Comparison of ENCODE assay signal across 8 cellular contexts in the genomic region with DNA sequence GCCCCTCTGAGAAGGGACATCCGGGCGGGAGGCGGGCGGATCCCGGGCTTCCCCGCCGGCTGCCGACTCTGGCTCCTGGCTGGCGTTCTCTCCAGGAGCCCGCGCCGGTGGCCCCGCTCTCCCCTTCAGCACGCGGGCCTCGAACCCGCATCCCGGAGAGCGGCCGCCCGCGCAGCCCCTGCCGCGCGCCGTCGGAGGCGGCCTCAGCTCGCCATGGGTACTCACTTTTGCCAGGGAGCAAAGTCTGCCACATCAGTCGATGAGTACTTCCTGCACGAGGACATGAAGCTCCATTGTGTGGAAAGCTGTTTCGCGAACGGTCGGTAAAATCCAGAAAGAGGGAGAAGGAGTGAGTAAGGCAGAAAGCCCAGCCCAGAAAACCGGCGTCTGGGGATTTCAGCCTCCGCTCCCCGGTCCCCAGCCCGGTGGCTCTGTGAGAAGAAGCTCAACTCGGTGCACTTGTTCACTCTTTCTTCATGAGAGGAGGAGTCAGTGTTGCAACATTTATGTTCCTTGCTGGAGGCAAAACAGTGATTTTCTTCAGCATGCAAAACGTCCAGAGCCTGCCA. TPM values are rescaled to one million over a fixed set of nuclear protein-coding genes. Genes with fewer than 3 reads are reported as not detected.
DNase-seq lines count a peak whose midpoint lies in the region; ATAC-seq and TF ChIP-seq lines count a peak whose summit lies in the region.

A gene (minus strand): TSS at position 445 of the 569 bp plus-strand sequence. CDS start 140,867 bp downstream, outside the sequence.

- peak within 1 kb of the TSS; percentile 76 to 85 for H3K4me3 Mint-ChIP-seq in activated T-cell treated with anti-CD3 and anti-CD28 coated beads, Interleukin-2, amount 50 U/mL, for 72 hours

- ATAC-seq in GM18858 (IDR thresholded peaks at IDR 0.05; ENCODE audit: unreplicated experiment) (peak; percentile 24), HG03460 (IDR thresholded peaks at IDR 0.05; ENCODE audit: unreplicated experiment) (peak; percentile 27), psoas muscle (peak in 2 of 4 donors; percentile 46 to 68), HG03025 (IDR thresholded peaks at IDR 0.05; ENCODE audit: low FRiP score, unreplicated experiment) (no peak)
- ATAC-seq in activated T-cell treated with anti-CD3 and anti-CD28 coated beads, Interleukin-2, amount 50 U/mL, for 72 hours (replicated peaks in 1 of 2): peak in 1 of 2 donors; percentile 31

- H3K27me3 ChIP-seq in left ventricle myocardium inferior (ENCODE audit: low read depth) (peaks cover 89% of the 10 kb centered on the region), psoas muscle (ENCODE audit: insufficient read depth in 3 of 3, low read length in 2 of 3) (peaks cover 0 to 47% (median 12%) of the 10 kb centered on the region in 3 donors)

- H3K27me3 Mint-ChIP-seq in activated T-cell treated with anti-CD3 and anti-CD28 coated beads, Interleukin-2, amount 50 U/mL, for 72 hours (ENCODE audit: low read depth): peaks cover 83% of the 10 kb centered on the region

- DNase-seq in activated T-cell treated with anti-CD3 and anti-CD28 coated beads, Interleukin-2, amount 50 U/mL, for 72 hours: no peak
- DNase-seq in left ventricle myocardium inferior: peak; percentile 24
- DNase-seq in psoas muscle: peak; percentile 58 to 76
- DNase-seq in activated CD8-positive, alpha-beta memory T cell treated with anti-CD3 and anti-CD28 coated beads for 24 hours: no peak

- TF ChIP-seq CTCF in 22Rv1 (IDR thresholded peaks at IDR 0.05) (no peak), left ventricle myocardium inferior (IDR thresholded peaks at IDR 0.05; ENCODE audit: borderline replicate concordance) (no peak), psoas muscle (IDR thresholded peaks at IDR 0.05) (no peak)

- peak within 1 kb of the TSS; percentile 93 for H3K27ac ChIP-seq in 22Rv1
- no peak within 1 kb of the TSS for H3K27ac ChIP-seq in left ventricle myocardium inferior (replicated peaks)
- H3K27ac ChIP-seq in psoas muscle: no peak within 1 kb of the TSS

- intact Hi-C loops in left ventricle myocardium inferior (cut with micrococcal nuclease): no loop called here
- intact Hi-C loops in psoas muscle (cut with DNase I): no loop called here

- peaks cover 15% of the 10 kb centered on the region for H3K4me1 ChIP-seq in left ventricle myocardium inferior
- no peaks in the 10 kb centered on the region for H3K4me1 ChIP-seq in psoas muscle

- no peaks in the 10 kb centered on the region for H3K9me3 ChIP-seq in left ventricle myocardium inferior (replicated peaks)
- H3K9me3 ChIP-seq in psoas muscle: no peaks in the 10 kb centered on the region

- H3K4me1 Mint-ChIP-seq in activated T-cell treated with anti-CD3 and anti-CD28 coated beads, Interleukin-2, amount 50 U/mL, for 72 hours (ENCODE audit: low read depth): peaks cover 9% of the 10 kb centered on the region

- no peaks in the 10 kb centered on the region for H3K36me3 ChIP-seq in left ventricle myocardium inferior
- H3K36me3 ChIP-seq in psoas muscle (ENCODE audit: insufficient read depth in 1 of 2, low read depth in 1 of 2): no peaks in the 10 kb centered on the region

- H3K27ac Mint-ChIP-seq in activated T-cell treated with anti-CD3 and anti-CD28 coated beads, Interleukin-2, amount 50 U/mL, for 72 hours: no peak within 1 kb of the TSS

- H3K36me3 Mint-ChIP-seq in activated T-cell treated with anti-CD3 and anti-CD28 coated beads, Interleukin-2, amount 50 U/mL, for 72 hours (ENCODE audit: insufficient read depth in 2 of 2): peaks cover 0 to 2% of the 10 kb centered on the region in 2 donors

- no peaks in the 10 kb centered on the region for H3K9me3 Mint-ChIP-seq in activated T-cell treated with anti-CD3 and anti-CD28 coated beads, Interleukin-2, amount 50 U/mL, for 72 hours

- peak within 1 kb of the TSS; percentile 64 for H3K4me3 ChIP-seq in left ventricle myocardium inferior
- peak within 1 kb of the TSS; percentile 50 for H3K4me3 ChIP-seq in psoas muscle

- 1% methylated on average over 42 of the region's 42 CpGs for WGBS in psoas muscle, 3 donors

RNA-seq across cellular contexts. Expression of the gene that starts here (rescaled TPM):
- total RNA-seq in activated T-cell treated with anti-CD3 and anti-CD28 coated beads, Interleukin-2, amount 50 U/mL, for 72 hours: under 1 TPM in 1 of 2 donors, not detected in 1; 0.25 TPM
- total RNA-seq in left ventricle myocardium inferior (0.66 TPM), psoas muscle (under 1 TPM; 0.09 to 0.32 (median 0.12) TPM)
- polyA plus RNA-seq in psoas muscle: under 1 TPM; 0.03 to 0.04 (median 0.04) TPM

Comparison
In these comparisons a context has a peak if more than half of its experiments do, and no peak if none do; other contexts are left out.
1. Peak in DNase-seq and H3K4me3 ChIP-seq in left ventricle myocardium inferior; RNA of the gene not detected or under 1 TPM.
2. Peak in DNase-seq and H3K4me3 ChIP-seq in psoas muscle; RNA of the gene not detected or under 1 TPM.